ENCODE assay signal across 8 cellular contexts in genomic region chr13:97359181-97360057, GRCh38.
DNase-seq lines count a peak whose midpoint lies in the region; ATAC-seq and TF ChIP-seq lines count a peak whose summit lies in the region.

No MANE protein-coding gene starts in this region.

- H3K79me2 ChIP-seq in DOHH2 (ENCODE audit: control insufficient read depth, low read length) = no peaks in the 10 kb centered on the region

- no peak overlapping the region for H3K4me2 ChIP-seq in DOHH2 (ENCODE audit: low read length)

- ATAC-seq in HG03571 (IDR thresholded peaks at IDR 0.05; ENCODE audit: unreplicated experiment) = peak; percentile 88

- no peaks in the 10 kb centered on the region for H3K27me3 ChIP-seq in DOHH2 (ENCODE audit: control insufficient read depth, low read length)

- peaks cover 5% of the 10 kb centered on the region for H3K4me1 Mint-ChIP-seq in neural crest cell

- no peaks in the 10 kb centered on the region for H4K20me1 ChIP-seq in DOHH2 (ENCODE audit: control insufficient read depth, insufficient read depth, low read depth, low read length)

- no peak overlapping the region for H3K4me3 Mint-ChIP-seq in neural crest cell

- TF ChIP-seq CTCF in DOHH2 (IDR thresholded peaks at IDR 0.05; ENCODE audit: low read depth, low read length, poor library complexity, severe bottlenecking) = peak; percentile 84
- peak; percentile 55 for TF ChIP-seq CTCF in GM20000 (IDR thresholded peaks at IDR 0.05; ENCODE audit: extremely low read depth, missing control alignments)
- peak; percentile 92 for TF ChIP-seq CTCF in neural crest cell (conservative IDR thresholded peaks at IDR 0.05)

- 0 out of 2 replicates have a peak, but pooled peaks cover 4% of the 10 kb centered on the region for H3K36me3 ChIP-seq in DOHH2 (ENCODE audit: control insufficient read depth, low read length)
- peaks cover 2% of the 10 kb centered on the region for H3K36me3 ChIP-seq in urinary bladder (ENCODE audit: insufficient read depth)

- H3K4me3 ChIP-seq in DOHH2 (ENCODE audit: low read length) = no peak overlapping the region
- H3K4me3 ChIP-seq in urinary bladder (ENCODE audit: low read depth, low read length) = no peak overlapping the region

- no peaks in the 10 kb centered on the region for H3K9me3 ChIP-seq in DOHH2 (ENCODE audit: control insufficient read depth, insufficient read depth, low read length)

- no peaks in the 10 kb centered on the region for H3K27me3 Mint-ChIP-seq in neural crest cell (ENCODE audit: low read depth)

- H3K27ac ChIP-seq in DOHH2 (ENCODE audit: low read depth, low read length) (no peak overlapping the region), urinary bladder (ENCODE audit: low read depth) (peak overlapping the region; percentile 50)

- no peak overlapping the region for H3K27ac Mint-ChIP-seq in neural crest cell (ENCODE audit: unreplicated experiment)

- no peaks in the 10 kb centered on the region for H3K4me1 ChIP-seq in DOHH2 (ENCODE audit: control insufficient read depth, low read length)
- no peaks in the 10 kb centered on the region for H3K4me1 ChIP-seq in urinary bladder (ENCODE audit: insufficient read depth)

- peaks cover 27% of the 10 kb centered on the region for H3K36me3 Mint-ChIP-seq in neural crest cell (ENCODE audit: low read depth)

- H3K9me3 Mint-ChIP-seq in neural crest cell = no peaks in the 10 kb centered on the region

- DNase-seq in GM20000 (ENCODE audit: low spot score) (peak; percentile 55), NCI-H774 (lab: John Stamatoyannopoulos, UW) (peak; percentile 47), activated T-cell treated with anti-CD3 and anti-CD28 coated beads for 24 hours (ENCODE audit: low read depth) (peak; percentile 28), fibroblast of gingiva (ENCODE audit: low read depth) (peak; percentile 82), neural crest cell (ENCODE audit: low read depth, low spot score) (peak; percentile 53)

- H3K9me2 ChIP-seq in DOHH2 (replicated peaks; ENCODE audit: control insufficient read depth, low read length) = no peaks in the 10 kb centered on the region

- WGBS in urinary bladder = 32% methylated on average over 8 of the region's 8 CpGs

- no peaks in the 10 kb centered on the region for H3F3A ChIP-seq in DOHH2 (ENCODE audit: control insufficient read depth, insufficient read depth)

Comparison
In these comparisons a context has a peak if more than half of its experiments do, and no peak if none do; other contexts are left out.
1. DNase-seq: peak in every context shown above with its lines; median percentile 82 in fibroblast of gingiva; 55 in GM20000; 53 in neural crest cell; 47 in NCI-H774; 28 in activated T-cell treated with anti-CD3 and anti-CD28 coated beads for 24 hours.